Comparison of ENCODE assay signal across 1 cellular context in the genomic region with DNA sequence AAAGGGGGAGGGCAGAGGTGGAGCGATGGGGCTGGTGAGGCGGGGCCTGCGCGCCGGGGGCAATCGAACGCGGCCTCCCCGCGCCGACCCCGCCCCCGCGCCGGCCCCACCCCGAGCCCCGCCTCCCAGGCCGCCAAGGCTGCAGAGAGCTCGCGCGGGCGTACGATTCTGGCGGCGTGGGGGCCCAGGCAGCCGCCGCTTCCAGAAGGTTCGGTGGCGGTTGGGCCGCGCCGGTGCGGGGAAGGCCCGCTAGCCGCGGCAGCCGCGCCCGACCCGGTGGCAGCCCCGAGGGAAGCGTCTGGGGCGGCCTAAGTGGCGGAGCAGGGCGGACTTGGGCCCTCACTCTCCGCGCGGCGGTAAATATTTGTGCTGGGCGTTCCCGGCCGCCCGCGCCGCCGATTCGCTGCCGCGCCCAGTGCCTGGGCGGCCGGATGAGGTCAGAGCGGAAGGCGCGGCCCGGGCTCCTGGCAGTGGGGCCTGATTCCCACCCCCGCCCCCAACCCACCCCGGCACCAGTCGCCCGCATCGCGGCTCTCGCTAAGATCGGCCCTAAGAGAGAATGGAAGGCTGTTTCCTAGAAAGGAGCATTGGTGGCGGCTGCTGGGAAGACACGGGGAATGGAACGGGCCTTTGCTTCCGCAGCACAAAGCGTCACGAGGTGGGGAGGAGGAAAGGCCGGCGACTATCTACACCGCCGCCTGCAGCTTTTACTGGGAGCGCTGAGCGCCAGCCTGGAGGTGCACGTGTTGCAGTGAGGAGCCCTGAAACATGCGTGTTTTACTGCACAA.
A peak's percentile ranks its signal among the peaks of the same experiment; 100 is the strongest.
TF ChIP-seq lines count a peak whose summit lies in the region.

A gene with protein sequence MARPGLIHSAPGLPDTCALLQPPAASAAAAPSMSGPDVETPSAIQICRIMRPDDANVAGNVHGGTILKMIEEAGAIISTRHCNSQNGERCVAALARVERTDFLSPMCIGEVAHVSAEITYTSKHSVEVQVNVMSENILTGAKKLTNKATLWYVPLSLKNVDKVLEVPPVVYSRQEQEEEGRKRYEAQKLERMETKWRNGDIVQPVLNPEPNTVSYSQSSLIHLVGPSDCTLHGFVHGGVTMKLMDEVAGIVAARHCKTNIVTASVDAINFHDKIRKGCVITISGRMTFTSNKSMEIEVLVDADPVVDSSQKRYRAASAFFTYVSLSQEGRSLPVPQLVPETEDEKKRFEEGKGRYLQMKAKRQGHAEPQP (minus strand): TSS at position 368 of the 788 bp plus-strand sequence. CDS start 368 bp downstream, outside the sequence.

TF ChIP-seq in HepG2, 621 proteins besides CTCF, POLR2A, EP300 and RAD21 (continued from another document and continues in another):
- TF ChIP-seq, protein P1, sequence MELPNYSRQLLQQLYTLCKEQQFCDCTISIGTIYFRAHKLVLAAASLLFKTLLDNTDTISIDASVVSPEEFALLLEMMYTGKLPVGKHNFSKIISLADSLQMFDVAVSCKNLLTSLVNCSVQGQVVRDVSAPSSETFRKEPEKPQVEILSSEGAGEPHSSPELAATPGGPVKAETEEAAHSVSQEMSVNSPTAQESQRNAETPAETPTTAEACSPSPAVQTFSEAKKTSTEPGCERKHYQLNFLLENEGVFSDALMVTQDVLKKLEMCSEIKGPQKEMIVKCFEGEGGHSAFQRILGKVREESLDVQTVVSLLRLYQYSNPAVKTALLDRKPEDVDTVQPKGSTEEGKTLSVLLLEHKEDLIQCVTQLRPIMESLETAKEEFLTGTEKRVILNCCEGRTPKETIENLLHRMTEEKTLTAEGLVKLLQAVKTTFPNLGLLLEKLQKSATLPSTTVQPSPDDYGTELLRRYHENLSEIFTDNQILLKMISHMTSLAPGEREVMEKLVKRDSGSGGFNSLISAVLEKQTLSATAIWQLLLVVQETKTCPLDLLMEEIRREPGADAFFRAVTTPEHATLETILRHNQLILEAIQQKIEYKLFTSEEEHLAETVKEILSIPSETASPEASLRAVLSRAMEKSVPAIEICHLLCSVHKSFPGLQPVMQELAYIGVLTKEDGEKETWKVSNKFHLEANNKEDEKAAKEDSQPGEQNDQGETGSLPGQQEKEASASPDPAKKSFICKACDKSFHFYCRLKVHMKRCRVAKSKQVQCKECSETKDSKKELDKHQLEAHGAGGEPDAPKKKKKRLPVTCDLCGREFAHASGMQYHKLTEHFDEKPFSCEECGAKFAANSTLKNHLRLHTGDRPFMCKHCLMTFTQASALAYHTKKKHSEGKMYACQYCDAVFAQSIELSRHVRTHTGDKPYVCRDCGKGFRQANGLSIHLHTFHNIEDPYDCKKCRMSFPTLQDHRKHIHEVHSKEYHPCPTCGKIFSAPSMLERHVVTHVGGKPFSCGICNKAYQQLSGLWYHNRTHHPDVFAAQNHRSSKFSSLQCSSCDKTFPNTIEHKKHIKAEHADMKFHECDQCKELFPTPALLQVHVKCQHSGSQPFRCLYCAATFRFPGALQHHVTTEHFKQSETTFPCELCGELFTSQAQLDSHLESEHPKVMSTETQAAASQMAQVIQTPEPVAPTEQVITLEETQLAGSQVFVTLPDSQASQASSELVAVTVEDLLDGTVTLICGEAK (IDR thresholded peaks at IDR 0.05): no peak
- TF ChIP-seq, protein P1 (CRISPR knock-in tag; IDR thresholded peaks at IDR 0.05): 0 out of 2 replicates have a peak, but pooled peaks have one; percentile 20
- TF ChIP-seq LCORL (IDR thresholded peaks at IDR 0.05) (no peak), LCORL (CRISPR knock-in tag; IDR thresholded peaks at IDR 0.05) (peak; percentile 42; the same call in 1 of the 2 replicates), BRCA1 (CRISPR knock-in tag; IDR thresholded peaks at IDR 0.05) (no peak), SNAI1 (CRISPR knock-in tag; IDR thresholded peaks at IDR 0.05; ENCODE audit: borderline replicate concordance) (0 out of 2 replicates have a peak, but pooled peaks have one; percentile 50), ZFAT (CRISPR knock-in tag; conservative IDR thresholded peaks at IDR 0.05) (no peak), HHEX (CRISPR knock-in tag; IDR thresholded peaks at IDR 0.05) (no peak), ZNF619 (CRISPR knock-in tag; IDR thresholded peaks at IDR 0.05) (no peak), HDAC1 (CRISPR knock-in tag; IDR thresholded peaks at IDR 0.05) (peak; percentile 75; the same call in 1 of the 2 replicates), ZNF431 (CRISPR knock-in tag; IDR thresholded peaks at IDR 0.05; ENCODE audit: borderline replicate concordance, low read depth) (no peak), NFE2 (CRISPR knock-in tag; IDR thresholded peaks at IDR 0.05) (no peak), NFIC (IDR thresholded peaks at IDR 0.05; ENCODE audit: low read length) (no peak), ZBTB1 (CRISPR knock-in tag; IDR thresholded peaks at IDR 0.05; ENCODE audit: borderline replicate concordance) (no peak), ZNF337 (CRISPR knock-in tag; IDR thresholded peaks at IDR 0.05; ENCODE audit: borderline replicate concordance, low read depth) (no peak), ZNF24 (IDR thresholded peaks at IDR 0.05) (no peak), ZMYM4 (CRISPR knock-in tag; IDR thresholded peaks at IDR 0.05) (peak; percentile 25; the same call in 1 of the 2 replicates), MXI1 (IDR thresholded peaks at IDR 0.05; ENCODE audit: borderline replicate concordance, low read depth, low read length) (peak; percentile 69; the same call in 1 of the 3 replicates), MTA1 (CRISPR knock-in tag; IDR thresholded peaks at IDR 0.05; ENCODE audit: borderline replicate concordance) (no peak), PRMT3 (CRISPR knock-in tag; IDR thresholded peaks at IDR 0.05; ENCODE audit: borderline replicate concordance, low read depth) (no peak), NR2F2 (IDR thresholded peaks at IDR 0.05; ENCODE audit: borderline replicate concordance, low read depth) (no peak), ZNF788 (CRISPR knock-in tag; IDR thresholded peaks at IDR 0.05; ENCODE audit: borderline replicate concordance) (no peak), TRIM24 (CRISPR knock-in tag; IDR thresholded peaks at IDR 0.05) (no peak), AHR (CRISPR knock-in tag; IDR thresholded peaks at IDR 0.05) (no peak)
- TF ChIP-seq, protein P2, sequence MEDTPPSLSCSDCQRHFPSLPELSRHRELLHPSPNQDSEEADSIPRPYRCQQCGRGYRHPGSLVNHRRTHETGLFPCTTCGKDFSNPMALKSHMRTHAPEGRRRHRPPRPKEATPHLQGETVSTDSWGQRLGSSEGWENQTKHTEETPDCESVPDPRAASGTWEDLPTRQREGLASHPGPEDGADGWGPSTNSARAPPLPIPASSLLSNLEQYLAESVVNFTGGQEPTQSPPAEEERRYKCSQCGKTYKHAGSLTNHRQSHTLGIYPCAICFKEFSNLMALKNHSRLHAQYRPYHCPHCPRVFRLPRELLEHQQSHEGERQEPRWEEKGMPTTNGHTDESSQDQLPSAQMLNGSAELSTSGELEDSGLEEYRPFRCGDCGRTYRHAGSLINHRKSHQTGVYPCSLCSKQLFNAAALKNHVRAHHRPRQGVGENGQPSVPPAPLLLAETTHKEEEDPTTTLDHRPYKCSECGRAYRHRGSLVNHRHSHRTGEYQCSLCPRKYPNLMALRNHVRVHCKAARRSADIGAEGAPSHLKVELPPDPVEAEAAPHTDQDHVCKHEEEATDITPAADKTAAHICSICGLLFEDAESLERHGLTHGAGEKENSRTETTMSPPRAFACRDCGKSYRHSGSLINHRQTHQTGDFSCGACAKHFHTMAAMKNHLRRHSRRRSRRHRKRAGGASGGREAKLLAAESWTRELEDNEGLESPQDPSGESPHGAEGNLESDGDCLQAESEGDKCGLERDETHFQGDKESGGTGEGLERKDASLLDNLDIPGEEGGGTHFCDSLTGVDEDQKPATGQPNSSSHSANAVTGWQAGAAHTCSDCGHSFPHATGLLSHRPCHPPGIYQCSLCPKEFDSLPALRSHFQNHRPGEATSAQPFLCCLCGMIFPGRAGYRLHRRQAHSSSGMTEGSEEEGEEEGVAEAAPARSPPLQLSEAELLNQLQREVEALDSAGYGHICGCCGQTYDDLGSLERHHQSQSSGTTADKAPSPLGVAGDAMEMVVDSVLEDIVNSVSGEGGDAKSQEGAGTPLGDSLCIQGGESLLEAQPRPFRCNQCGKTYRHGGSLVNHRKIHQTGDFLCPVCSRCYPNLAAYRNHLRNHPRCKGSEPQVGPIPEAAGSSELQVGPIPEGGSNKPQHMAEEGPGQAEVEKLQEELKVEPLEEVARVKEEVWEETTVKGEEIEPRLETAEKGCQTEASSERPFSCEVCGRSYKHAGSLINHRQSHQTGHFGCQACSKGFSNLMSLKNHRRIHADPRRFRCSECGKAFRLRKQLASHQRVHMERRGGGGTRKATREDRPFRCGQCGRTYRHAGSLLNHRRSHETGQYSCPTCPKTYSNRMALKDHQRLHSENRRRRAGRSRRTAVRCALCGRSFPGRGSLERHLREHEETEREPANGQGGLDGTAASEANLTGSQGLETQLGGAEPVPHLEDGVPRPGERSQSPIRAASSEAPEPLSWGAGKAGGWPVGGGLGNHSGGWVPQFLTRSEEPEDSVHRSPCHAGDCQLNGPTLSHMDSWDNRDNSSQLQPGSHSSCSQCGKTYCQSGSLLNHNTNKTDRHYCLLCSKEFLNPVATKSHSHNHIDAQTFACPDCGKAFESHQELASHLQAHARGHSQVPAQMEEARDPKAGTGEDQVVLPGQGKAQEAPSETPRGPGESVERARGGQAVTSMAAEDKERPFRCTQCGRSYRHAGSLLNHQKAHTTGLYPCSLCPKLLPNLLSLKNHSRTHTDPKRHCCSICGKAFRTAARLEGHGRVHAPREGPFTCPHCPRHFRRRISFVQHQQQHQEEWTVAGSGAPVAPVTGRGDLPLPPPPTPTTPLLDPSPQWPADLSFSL (CRISPR knock-in tag; IDR thresholded peaks at IDR 0.05): no peak
- TF ChIP-seq, protein P3, sequence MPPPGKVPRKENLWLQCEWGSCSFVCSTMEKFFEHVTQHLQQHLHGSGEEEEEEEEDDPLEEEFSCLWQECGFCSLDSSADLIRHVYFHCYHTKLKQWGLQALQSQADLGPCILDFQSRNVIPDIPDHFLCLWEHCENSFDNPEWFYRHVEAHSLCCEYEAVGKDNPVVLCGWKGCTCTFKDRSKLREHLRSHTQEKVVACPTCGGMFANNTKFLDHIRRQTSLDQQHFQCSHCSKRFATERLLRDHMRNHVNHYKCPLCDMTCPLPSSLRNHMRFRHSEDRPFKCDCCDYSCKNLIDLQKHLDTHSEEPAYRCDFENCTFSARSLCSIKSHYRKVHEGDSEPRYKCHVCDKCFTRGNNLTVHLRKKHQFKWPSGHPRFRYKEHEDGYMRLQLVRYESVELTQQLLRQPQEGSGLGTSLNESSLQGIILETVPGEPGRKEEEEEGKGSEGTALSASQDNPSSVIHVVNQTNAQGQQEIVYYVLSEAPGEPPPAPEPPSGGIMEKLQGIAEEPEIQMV (CRISPR knock-in tag; IDR thresholded peaks at IDR 0.05; ENCODE audit: low read depth): no peak
- TF ChIP-seq, protein P4, sequence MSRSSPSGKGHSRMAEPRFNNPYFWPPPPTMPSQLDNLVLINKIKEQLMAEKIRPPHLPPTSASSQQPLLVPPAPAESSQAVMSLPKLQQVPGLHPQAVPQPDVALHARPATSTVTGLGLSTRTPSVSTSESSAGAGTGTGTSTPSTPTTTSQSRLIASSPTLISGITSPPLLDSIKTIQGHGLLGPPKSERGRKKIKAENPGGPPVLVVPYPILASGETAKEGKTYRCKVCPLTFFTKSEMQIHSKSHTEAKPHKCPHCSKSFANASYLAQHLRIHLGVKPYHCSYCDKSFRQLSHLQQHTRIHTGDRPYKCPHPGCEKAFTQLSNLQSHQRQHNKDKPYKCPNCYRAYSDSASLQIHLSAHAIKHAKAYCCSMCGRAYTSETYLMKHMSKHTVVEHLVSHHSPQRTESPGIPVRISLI (CRISPR knock-in tag; IDR thresholded peaks at IDR 0.05; ENCODE audit: borderline replicate concordance): no peak
- TF ChIP-seq, protein P5, sequence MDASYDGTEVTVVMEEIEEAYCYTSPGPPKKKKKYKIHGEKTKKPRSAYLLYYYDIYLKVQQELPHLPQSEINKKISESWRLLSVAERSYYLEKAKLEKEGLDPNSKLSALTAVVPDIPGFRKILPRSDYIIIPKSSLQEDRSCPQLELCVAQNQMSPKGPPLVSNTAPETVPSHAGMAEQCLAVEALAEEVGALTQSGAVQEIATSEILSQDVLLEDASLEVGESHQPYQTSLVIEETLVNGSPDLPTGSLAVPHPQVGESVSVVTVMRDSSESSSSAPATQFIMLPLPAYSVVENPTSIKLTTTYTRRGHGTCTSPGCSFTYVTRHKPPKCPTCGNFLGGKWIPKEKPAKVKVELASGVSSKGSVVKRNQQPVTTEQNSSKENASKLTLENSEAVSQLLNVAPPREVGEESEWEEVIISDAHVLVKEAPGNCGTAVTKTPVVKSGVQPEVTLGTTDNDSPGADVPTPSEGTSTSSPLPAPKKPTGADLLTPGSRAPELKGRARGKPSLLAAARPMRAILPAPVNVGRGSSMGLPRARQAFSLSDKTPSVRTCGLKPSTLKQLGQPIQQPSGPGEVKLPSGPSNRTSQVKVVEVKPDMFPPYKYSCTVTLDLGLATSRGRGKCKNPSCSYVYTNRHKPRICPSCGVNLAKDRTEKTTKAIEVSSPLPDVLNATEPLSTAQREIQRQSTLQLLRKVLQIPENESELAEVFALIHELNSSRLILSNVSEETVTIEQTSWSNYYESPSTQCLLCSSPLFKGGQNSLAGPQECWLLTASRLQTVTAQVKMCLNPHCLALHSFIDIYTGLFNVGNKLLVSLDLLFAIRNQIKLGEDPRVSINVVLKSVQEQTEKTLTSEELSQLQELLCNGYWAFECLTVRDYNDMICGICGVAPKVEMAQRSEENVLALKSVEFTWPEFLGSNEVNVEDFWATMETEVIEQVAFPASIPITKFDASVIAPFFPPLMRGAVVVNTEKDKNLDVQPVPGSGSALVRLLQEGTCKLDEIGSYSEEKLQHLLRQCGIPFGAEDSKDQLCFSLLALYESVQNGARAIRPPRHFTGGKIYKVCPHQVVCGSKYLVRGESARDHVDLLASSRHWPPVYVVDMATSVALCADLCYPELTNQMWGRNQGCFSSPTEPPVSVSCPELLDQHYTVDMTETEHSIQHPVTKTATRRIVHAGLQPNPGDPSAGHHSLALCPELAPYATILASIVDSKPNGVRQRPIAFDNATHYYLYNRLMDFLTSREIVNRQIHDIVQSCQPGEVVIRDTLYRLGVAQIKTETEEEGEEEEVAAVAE (CRISPR knock-in tag; IDR thresholded peaks at IDR 0.05; ENCODE audit: borderline replicate concordance): no peak
